19 cellular contexts compared by ENCODE assay signal in the genomic region with DNA sequence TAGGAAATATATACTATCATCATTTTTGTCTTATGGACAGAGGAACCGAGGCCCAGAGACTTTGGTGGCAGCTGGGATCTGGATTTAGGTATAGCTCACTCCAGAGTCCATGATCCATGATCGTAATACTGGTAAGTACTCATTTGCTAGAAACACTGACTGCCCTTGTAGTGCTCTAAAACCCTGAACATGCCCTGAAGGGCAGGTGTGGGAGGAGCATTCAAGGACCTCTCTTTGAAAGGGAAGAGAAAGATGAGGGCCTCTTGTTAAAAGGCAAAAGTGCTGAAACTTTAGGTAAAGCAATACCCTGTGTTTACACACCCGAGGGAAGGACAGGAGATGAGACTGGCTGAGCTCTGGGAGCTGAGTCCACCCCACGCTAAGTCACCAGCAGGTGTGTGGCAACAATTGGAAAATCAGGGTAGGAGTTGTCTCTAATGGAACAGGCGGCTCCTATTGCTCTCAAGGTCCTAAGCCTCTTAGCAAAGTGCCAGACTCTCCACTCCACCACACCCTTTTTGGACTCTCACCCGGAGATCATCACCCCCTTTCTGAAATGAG. TPM values are rescaled to one million over a fixed set of nuclear protein-coding genes. Genes with fewer than 3 reads are reported as not detected.
"Had no signal": no experiment of that assay in that cellular context is flagged by ENCODE, and none has a peak within 500 bp of the region (broad histone marks: within the 10 kb centered on the region; RNA-seq: fewer than 3 reads in every experiment).

No MANE protein-coding gene starts in this region.

- DNase-seq: activated CD4-positive, alpha-beta T cell treated with anti-CD3 and anti-CD28 coated beads, Interleukin-2, amount 50 U/mL, for 1 hour; activated CD8-positive, alpha-beta memory T cell treated with anti-CD3 and anti-CD28 coated beads for 24 hours; activated gamma-delta T cell treated with Interleukin-2 at 50 U/mL for 16 hours; activated naive CD8-positive, alpha-beta T cell treated with anti-CD3 and anti-CD28 coated beads for 36 hours; amygdala; body of pancreas; caudate nucleus; hippocampal formation; left ventricle myocardium inferior; mesenchymal stem cell; natural killer cell; stimulated activated CD4-positive, alpha-beta T cell treated with anti-CD3 and anti-CD28 coated beads, Interleukin-1b, Interleukin-23, amount 100 ng/mL, for 48 hours; stimulated activated naive CD8-positive, alpha-beta T cell treated with anti-CD3 and anti-CD28 coated beads, Interleukin-15, amount 100 ng/mL, for 72 hours had no signal

- ATAC-seq: activated CD4-positive, CD25-positive, alpha-beta regulatory T cell treated with anti-CD3 and anti-CD28 coated beads, Interleukin-2, amount 50 U/mL, for 24 hours; body of pancreas; esophagus mucosa; natural killer cell; stimulated activated naive CD8-positive, alpha-beta T cell treated with anti-CD3 and anti-CD28 coated beads, Interleukin-15, amount 100 ng/mL, for 72 hours had no signal

- H3K27me3 ChIP-seq: body of pancreas, neutrophil had no signal

- H3K9me3 Mint-ChIP-seq: activated naive CD8-positive, alpha-beta T cell treated with anti-CD3 and anti-CD28 coated beads for 36 hours; natural killer cell; stimulated activated naive CD8-positive, alpha-beta T cell treated with anti-CD3 and anti-CD28 coated beads, Interleukin-15, amount 100 ng/mL, for 72 hours had no signal

- H3K36me3 ChIP-seq: left ventricle myocardium inferior, neutrophil had no signal

- H3K9me3 ChIP-seq: body of pancreas, left ventricle myocardium inferior, neutrophil had no signal

- H3K27ac ChIP-seq: body of pancreas, left ventricle myocardium inferior, neutrophil had no signal

- H3K27ac Mint-ChIP-seq: activated naive CD8-positive, alpha-beta T cell treated with anti-CD3 and anti-CD28 coated beads for 36 hours; natural killer cell; stimulated activated naive CD8-positive, alpha-beta T cell treated with anti-CD3 and anti-CD28 coated beads, Interleukin-15, amount 100 ng/mL, for 72 hours had no signal

- H3K36me3 Mint-ChIP-seq: activated naive CD8-positive, alpha-beta T cell treated with anti-CD3 and anti-CD28 coated beads for 36 hours; natural killer cell had no signal

- H3K4me3 ChIP-seq: body of pancreas, left ventricle myocardium inferior had no signal

- H3K4me1 ChIP-seq: body of pancreas, left ventricle myocardium inferior had no signal

RNA-seq across cellular contexts. Expression of gene TRPC7, which starts 34.9 kb away (rescaled TPM):
- total RNA-seq: activated naive CD8-positive, alpha-beta T cell treated with anti-CD3 and anti-CD28 coated beads for 36 hours; body of pancreas; esophagus mucosa; glomerular endothelial cell; left ventricle myocardium inferior; natural killer cell; ureter had no signal
- polyA plus RNA-seq: keratinocyte had no signal
